ENCODE assay signal across 19 cellular contexts in the genomic region with DNA sequence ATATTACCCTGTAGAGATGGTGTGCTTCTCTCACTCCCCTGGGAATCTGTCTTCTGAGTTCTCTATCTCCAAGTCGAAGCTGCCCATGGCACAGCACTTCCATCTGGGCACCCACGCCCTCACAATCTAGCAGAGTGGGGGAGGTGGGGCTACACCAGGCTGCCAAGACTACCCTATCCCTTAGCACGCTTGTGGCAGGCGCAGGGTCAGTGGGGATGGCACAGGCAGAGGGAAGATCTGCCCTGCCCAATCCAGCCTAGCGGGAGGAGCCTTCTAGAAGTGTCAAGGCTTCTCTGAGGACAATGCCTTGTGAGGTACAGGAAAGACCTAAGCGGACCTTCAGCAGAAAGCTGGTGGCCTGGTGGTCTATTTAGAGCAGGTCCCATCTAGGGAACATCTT.
"Had no signal": no experiment of that assay in that cellular context is flagged by ENCODE, and none has a peak within 500 bp of the region (broad histone marks: within the 10 kb centered on the region; RNA-seq: fewer than 3 reads in every experiment).

No MANE protein-coding gene starts in this region.

- H3K36me3 ChIP-seq: left lung, pancreas, right lobe of liver, upper lobe of left lung had no signal

- H3K4me3 Mint-ChIP-seq: activated CD4-positive, alpha-beta T cell treated with anti-CD3 and anti-CD28 coated beads, Interleukin-2, amount 10 ng/mL, durations not matched to agents 24 days and 14 days; activated CD8-positive, alpha-beta T cell treated with anti-CD3 and anti-CD28 coated beads for 36 hours; activated naive CD8-positive, alpha-beta T cell treated with anti-CD3 and anti-CD28 coated beads for 36 hours; naive B cell; T-cell had no signal

- H3K9me3 Mint-ChIP-seq: activated CD4-positive, alpha-beta T cell treated with anti-CD3 and anti-CD28 coated beads, Interleukin-2, amount 10 ng/mL, durations not matched to agents 24 days and 14 days; activated CD8-positive, alpha-beta T cell treated with anti-CD3 and anti-CD28 coated beads for 36 hours; activated naive CD8-positive, alpha-beta T cell treated with anti-CD3 and anti-CD28 coated beads for 36 hours; naive B cell; T-cell had no signal

- H3K27ac ChIP-seq: pancreas, right lobe of liver, stomach, testis, upper lobe of left lung had no signal

- H3K27me3 ChIP-seq: left lung, pancreas, right lobe of liver, stomach, testis, upper lobe of left lung had no signal

- H3K4me3 ChIP-seq: left lung, pancreas, right lobe of liver, stomach, testis, upper lobe of left lung had no signal

- H3K27me3 Mint-ChIP-seq: activated CD4-positive, alpha-beta T cell treated with anti-CD3 and anti-CD28 coated beads, Interleukin-2, amount 10 ng/mL, durations not matched to agents 24 days and 14 days; activated CD8-positive, alpha-beta T cell treated with anti-CD3 and anti-CD28 coated beads for 36 hours; activated naive CD8-positive, alpha-beta T cell treated with anti-CD3 and anti-CD28 coated beads for 36 hours; naive B cell; T-cell had no signal

- H3K9me3 ChIP-seq: left lung, pancreas, right lobe of liver, stomach, testis, upper lobe of left lung had no signal

- H3K27ac Mint-ChIP-seq: activated CD4-positive, alpha-beta T cell treated with anti-CD3 and anti-CD28 coated beads, Interleukin-2, amount 10 ng/mL, durations not matched to agents 24 days and 14 days; activated CD8-positive, alpha-beta T cell treated with anti-CD3 and anti-CD28 coated beads for 36 hours; activated naive CD8-positive, alpha-beta T cell treated with anti-CD3 and anti-CD28 coated beads for 36 hours; T-cell had no signal

- DNase-seq: activated CD4-positive, alpha-beta T cell treated with anti-CD3 and anti-CD28 coated beads, Interleukin-2, amount 10 ng/mL, durations not matched to agents 24 days and 14 days; activated CD8-positive, alpha-beta memory T cell treated with anti-CD3 and anti-CD28 coated beads, Interleukin-2, amount 50 U/mL, for 48 hours; activated CD8-positive, alpha-beta T cell treated with anti-CD3 and anti-CD28 coated beads for 36 hours; activated gamma-delta T cell treated with Interleukin-2 at 50 U/mL for 16 hours; activated naive CD8-positive, alpha-beta T cell treated with anti-CD3 and anti-CD28 coated beads for 36 hours; amniotic stem cell; hypothalamus; kidney; left lung; naive B cell; pancreas; right lobe of liver; small intestine; stimulated activated CD4-positive, alpha-beta T cell treated with anti-CD3 and anti-CD28 coated beads, Interleukin-15, amount 100 ng/mL, for 24 hours; stimulated activated CD4-positive, alpha-beta T cell treated with anti-CD3 and anti-CD28 coated beads, Interleukin-2, amount 100 ng/mL, for 48 hours; stomach; T-cell; testis; upper lobe of left lung had no signal

- H3K4me1 ChIP-seq: pancreas, right lobe of liver, testis had no signal

- ATAC-seq: activated CD8-positive, alpha-beta T cell treated with anti-CD3 and anti-CD28 coated beads for 36 hours; pancreas; T-cell had no signal
